Comparison of ENCODE assay signal across 19 cellular contexts in genomic region chr7:997404-998395, GRCh38. TPM values are rescaled to one million over a fixed set of nuclear protein-coding genes. Genes with fewer than 3 reads are reported as not detected.
DNase-seq lines count a peak whose midpoint lies in the region; ATAC-seq and TF ChIP-seq lines count a peak whose summit lies in the region.
"Had no signal": no experiment of that assay in that cellular context is flagged by ENCODE, and none has a peak within 500 bp of the region (broad histone marks: within the 10 kb centered on the region; RNA-seq: fewer than 3 reads in every experiment).

No MANE protein-coding gene starts in this region.

- H3K9me3 ChIP-seq in neural progenitor cell (ENCODE audit: low read depth) = no peaks in the 10 kb centered on the region
- H3K9me3 ChIP-seq: neutrophil, vagina had no signal

- H3K9ac ChIP-seq in neural progenitor cell = peak overlapping the region; percentile 6

- peaks cover 21% of the 10 kb centered on the region for H3F3A ChIP-seq in neural progenitor cell (ENCODE audit: low read depth)

- H3K27ac ChIP-seq in neural progenitor cell = no peak overlapping the region
- H3K27ac ChIP-seq: HL-60, neutrophil, vagina had no signal

- peak; percentile 10 for TF ChIP-seq CTCF in choroid plexus epithelial cell (conservative IDR thresholded peaks at IDR 0.05; ENCODE audit: low read depth, low read length)
- peak; percentile 21 for TF ChIP-seq CTCF in neural progenitor cell (IDR thresholded peaks at IDR 0.05)

- no peaks in the 10 kb centered on the region for H3K27me3 ChIP-seq in neural progenitor cell
- H3K27me3 ChIP-seq: vagina had no signal

- no peak overlapping the region for H2AFZ ChIP-seq in neural progenitor cell (replicated peaks)

- H3K4me1 ChIP-seq in neural progenitor cell = peaks cover 10% of the 10 kb centered on the region

- DNase-seq in COR-L47 (lab: John Stamatoyannopoulos, UW) = peak; percentile 80
- DNase-seq in choroid plexus epithelial cell (ENCODE audit: low read depth) = no peak
- DNase-seq in neural progenitor cell (ENCODE audit: low spot score) = peak; percentile 53
- no peak for DNase-seq in midbrain (lab: John Stamatoyannopoulos, UW)
- no peak for DNase-seq in KBM-7
- no peak for DNase-seq in AG08395 (ENCODE audit: low spot score)
- DNase-seq: activated CD8-positive, alpha-beta memory T cell treated with anti-CD3 and anti-CD28 coated beads for 24 hours; activated effector memory CD4-positive, alpha-beta T cell treated with Interleukin-2 at 50 U/mL for 16 hours; effector CD8-positive, alpha-beta T cell; head of caudate nucleus; mesenchymal stem cell had no signal

- H3K4me3 Mint-ChIP-seq in IgD-negative memory B cell (no peak overlapping the region), neural progenitor cell (no peak overlapping the region)

- no peak for ATAC-seq in HG03565 (IDR thresholded peaks at IDR 0.05; ENCODE audit: unreplicated experiment)

- H3K9me3 Mint-ChIP-seq in IgD-negative memory B cell (no peaks in the 10 kb centered on the region), neural progenitor cell (no peaks in the 10 kb centered on the region)

- no peak overlapping the region for H3K4me2 ChIP-seq in neural progenitor cell

- peaks cover 4% of the 10 kb centered on the region for H3K27me3 Mint-ChIP-seq in IgD-negative memory B cell
- peaks cover 4% of the 10 kb centered on the region for H3K27me3 Mint-ChIP-seq in neural progenitor cell (ENCODE audit: insufficient read depth, low read depth)

- H3K4me3 ChIP-seq in choroid plexus epithelial cell (ENCODE audit: low read depth, low read length) = no peak overlapping the region
- H3K4me3 ChIP-seq in neural progenitor cell = no peak overlapping the region
- H3K4me3 ChIP-seq: vagina had no signal

- no peaks in the 10 kb centered on the region for H3K79me2 ChIP-seq in neural progenitor cell (ENCODE audit: low read depth)

- H3K27ac Mint-ChIP-seq in IgD-negative memory B cell (peak overlapping the region in 2 of 3 donors; percentile 31 to 39), neural progenitor cell (no peak overlapping the region)

- in situ Hi-C loops in KBM-7 (cut with MboI; ENCODE audit: low pct_unique_long_range_greater_than_20kb, low sequenced_read_pairs) = no loop called here

- H3K4me1 Mint-ChIP-seq in IgD-negative memory B cell (peaks cover 3 to 16% (median 15%) of the 10 kb centered on the region in 3 donors), neural progenitor cell (peaks cover 22% of the 10 kb centered on the region)

- no peaks in the 10 kb centered on the region for H3K36me3 ChIP-seq in neural progenitor cell
- H3K36me3 ChIP-seq: neutrophil had no signal

- H3K36me3 Mint-ChIP-seq in IgD-negative memory B cell = peaks cover 2% of the 10 kb centered on the region
- H3K36me3 Mint-ChIP-seq in neural progenitor cell = no peaks in the 10 kb centered on the region

- H4K20me1 ChIP-seq in neural progenitor cell (ENCODE audit: low read depth) = peaks cover 6% of the 10 kb centered on the region

RNA-seq across cellular contexts. Expression of gene CYP2W1, which starts 14.7 kb away (rescaled TPM):
- not detected for polyA plus RNA-seq in IgD-negative memory B cell
- 0.06 TPM in 1 of 2 replicates, not detected in the other for total RNA-seq in neural progenitor cell (ENCODE audit: low replicate concordance)
- total RNA-seq: cardiac septum; renal cortical epithelial cell; T-helper 1 cell treated with Interleukin-12 subunit alpha and Interleukin-12 subunit beta and Interleukin-4 antibody, amounts not matched to agents 30 ng/mL and 1 ng/mL, for 36 hours had no signal

RNA-seq across cellular contexts. Expression of gene COX19, which starts 22.4 kb away (rescaled TPM):
- 26.7 TPM for polyA plus RNA-seq in IgD-negative memory B cell
- total RNA-seq in neural progenitor cell (ENCODE audit: low replicate concordance) = 15.1 and 17.9 TPM in 2 replicates

RNA-seq across cellular contexts. Expression of gene ADAP1, which starts 43.2 kb away (rescaled TPM):
- 6.4 TPM for polyA plus RNA-seq in IgD-negative memory B cell
- 0.30 and 2.0 TPM in 2 replicates for total RNA-seq in neural progenitor cell (ENCODE audit: low replicate concordance)

RNA-seq across cellular contexts. Expression of gene GPR146, which starts 46.6 kb away (rescaled TPM):
- polyA plus RNA-seq in IgD-negative memory B cell = 2.6 TPM
- 0.79 and 3.5 TPM in 2 replicates for total RNA-seq in neural progenitor cell (ENCODE audit: low replicate concordance)

Comparison
In these comparisons a context has a peak if more than half of its experiments do, and no peak if none do; other contexts are left out.
1. DNase-seq: peak in COR-L47 (single experiment) and neural progenitor cell (single experiment); none in choroid plexus epithelial cell (single experiment), midbrain (single experiment), KBM-7 (single experiment) and AG08395 (single experiment).